Comparison of ENCODE assay signal across 16 cellular contexts in genomic region chr4:189815404-189816192, GRCh38.
"Had no signal": no experiment of that assay in that cellular context is flagged by ENCODE, and none has a peak within 500 bp of the region (broad histone marks: within the 10 kb centered on the region; RNA-seq: fewer than 3 reads in every experiment).

No MANE protein-coding gene starts in this region.

- H3K36me3 ChIP-seq: heart left ventricle, right atrium auricular region had no signal

- H3K4me3 ChIP-seq: dorsolateral prefrontal cortex, heart left ventricle, right atrium auricular region had no signal

- H3K4me1 ChIP-seq: heart left ventricle, right atrium auricular region had no signal

- DNase-seq: cortex of kidney; dorsolateral prefrontal cortex; effector CD8-positive, alpha-beta T cell; foreskin melanocyte; heart left ventricle; hippocampal formation; kidney glomerular epithelial cell; mammary epithelial cell; naive thymus-derived CD4-positive, alpha-beta T cell; nephron progenitor cell; stimulated activated CD4-positive, alpha-beta T cell treated with anti-CD3 and anti-CD28 coated beads, Interleukin-12 subunit alpha, Interleukin-12 subunit beta, amount 100 ng/mL, for 4 hours; stimulated activated naive CD4-positive, alpha-beta T cell treated with Interleukin-2 at 50 U/mL for 16 hours; trophoblast cell had no signal

- H3K27me3 ChIP-seq: heart left ventricle, right atrium auricular region had no signal

- H3K9me3 ChIP-seq: right atrium auricular region had no signal

- H3K27ac ChIP-seq: dorsolateral prefrontal cortex, heart left ventricle, right atrium auricular region had no signal

- ATAC-seq: heart left ventricle; naive thymus-derived CD4-positive, alpha-beta T cell had no signal

- FAIRE-seq: islet of Langerhans, small intestine had no signal
